25 cellular contexts compared by ENCODE assay signal in genomic region chr9:121825481-121825830, GRCh38.
A peak's percentile ranks its signal among the peaks of the same experiment; 100 is the strongest.
DNase-seq lines count a peak whose midpoint lies in the region; ATAC-seq and TF ChIP-seq lines count a peak whose summit lies in the region.
"Had no signal": no experiment of that assay in that cellular context is flagged by ENCODE, and none has a peak within 500 bp of the region (broad histone marks: within the 10 kb centered on the region; RNA-seq: fewer than 3 reads in every experiment).

No MANE protein-coding gene starts in this region.

- H3K27me3 ChIP-seq in NT2/D1 (ENCODE audit: insufficient read depth, insufficient read length), result no peaks in the 10 kb centered on the region
- H3K27me3 ChIP-seq: BLaER1 treated with 17β-estradiol and CSF1 and Interleukin-3, amounts not matched to agents 10 nM and 100 nM had no signal

- no peak overlapping the region for H2AFZ ChIP-seq in OCI-LY7 (ENCODE audit: low read length)

- H3K27ac ChIP-seq in OCI-LY7 (ENCODE audit: low read depth, low read length, poor library complexity, severe bottlenecking), result no peak overlapping the region
- H3K27ac ChIP-seq: BLaER1 treated with 17β-estradiol and CSF1 and Interleukin-3, amounts not matched to agents 10 nM and 100 nM; RWPE1 had no signal

- no peaks in the 10 kb centered on the region for H3K9me2 ChIP-seq in OCI-LY7 (ENCODE audit: insufficient read depth, low read length)

- CTCF ChIA-PET in OCI-LY7 (lab: Charles Lee; ENCODE audit: unreplicated experiment), result no interaction called here

- DNase-seq in activated effector memory CD4-positive, alpha-beta T cell treated with anti-CD3 and anti-CD28 coated beads, Interleukin-2, amount 50 U/mL, for 16 hours, result peak; percentile 33
- DNase-seq in activated effector memory CD4-positive, alpha-beta T cell treated with Interleukin-2 at 50 U/mL for 16 hours, result no peak
- DNase-seq in NT2/D1 (ENCODE audit: low read depth, low spot score), result no peak
- peak in 1 of 2 donors; percentile 12 for DNase-seq in left colon
- DNase-seq in ureter (ENCODE audit: low spot score), result peak; percentile 41
- DNase-seq in stimulated activated naive CD8-positive, alpha-beta T cell treated with anti-CD3 and anti-CD28 coated beads, Interleukin-15, amount 100 ng/mL, for 72 hours, result no peak
- no peak for DNase-seq in OCI-LY7 (ENCODE audit: low spot score)
- DNase-seq: CD4-positive, alpha-beta T cell; DMS79; EL; GDM1; Kasumi-1; NCI-H1092 treated with DMSO at 0.1 percent for 48 hours; NCI-H146; NCI-H1930; NCI-H2107; NCI-H524 treated with DMSO at 0.1 percent for 48 hours; NCI-H82; NK-92 treated with Interleukin-12 subunit alpha and Interleukin-12 subunit beta, amount 100 ng/mL, for 24 hours; SHP77 had no signal

- H3K79me2 ChIP-seq in OCI-LY7 (ENCODE audit: insufficient read depth, low read depth, low read length), result no peaks in the 10 kb centered on the region

- no peak overlapping the region for H3K27ac Mint-ChIP-seq in stimulated activated naive CD8-positive, alpha-beta T cell treated with anti-CD3 and anti-CD28 coated beads, Interleukin-15, amount 100 ng/mL, for 72 hours
- H3K27ac Mint-ChIP-seq: CD4-positive, alpha-beta T cell had no signal

- BruUV-seq in OCI-LY7 (replicated peaks; lab: Mats Ljungman, UMichigan), result no TSS peak

- H3K9me3 ChIP-seq in NT2/D1 (ENCODE audit: insufficient read depth, low read length), result no peaks in the 10 kb centered on the region
- H3K9me3 ChIP-seq in OCI-LY7 (ENCODE audit: low read length), result no peaks in the 10 kb centered on the region
- H3K9me3 ChIP-seq: BLaER1 treated with 17β-estradiol and CSF1 and Interleukin-3, amounts not matched to agents 10 nM and 100 nM had no signal

- no peaks in the 10 kb centered on the region for H4K20me1 ChIP-seq in OCI-LY7 (ENCODE audit: insufficient read depth, low read length)
- H4K20me1 ChIP-seq: BLaER1 treated with 17β-estradiol and CSF1 and Interleukin-3, amounts not matched to agents 10 nM and 100 nM had no signal

- TF ChIP-seq CTCF in OCI-LY7 (conservative IDR thresholded peaks at IDR 0.05; ENCODE audit: low read length), result no peak

- H3K9me3 Mint-ChIP-seq in stimulated activated naive CD8-positive, alpha-beta T cell treated with anti-CD3 and anti-CD28 coated beads, Interleukin-15, amount 100 ng/mL, for 72 hours, result no peaks in the 10 kb centered on the region
- H3K9me3 Mint-ChIP-seq: CD4-positive, alpha-beta T cell had no signal

- H3K4me1 Mint-ChIP-seq in stimulated activated naive CD8-positive, alpha-beta T cell treated with anti-CD3 and anti-CD28 coated beads, Interleukin-15, amount 100 ng/mL, for 72 hours, result no peaks in the 10 kb centered on the region

- peaks cover 9% of the 10 kb centered on the region for H3K4me1 ChIP-seq in NT2/D1 (ENCODE audit: insufficient read depth, insufficient read length)
- H3K4me1 ChIP-seq in OCI-LY7 (ENCODE audit: insufficient read depth, low read length, poor library complexity, severe bottlenecking), result peaks cover 20% of the 10 kb centered on the region

- H3K4me2 ChIP-seq in OCI-LY7 (ENCODE audit: low read length), result no peak overlapping the region

- H3K27me3 Mint-ChIP-seq in stimulated activated naive CD8-positive, alpha-beta T cell treated with anti-CD3 and anti-CD28 coated beads, Interleukin-15, amount 100 ng/mL, for 72 hours, result no peaks in the 10 kb centered on the region
- H3K27me3 Mint-ChIP-seq: CD4-positive, alpha-beta T cell had no signal

- peak overlapping the region; percentile 23 for H3K9ac ChIP-seq in NT2/D1 (ENCODE audit: insufficient read length, low read depth)
- H3K9ac ChIP-seq: BLaER1 treated with 17β-estradiol and CSF1 and Interleukin-3, amounts not matched to agents 10 nM and 100 nM had no signal

- H3K4me3 Mint-ChIP-seq in stimulated activated naive CD8-positive, alpha-beta T cell treated with anti-CD3 and anti-CD28 coated beads, Interleukin-15, amount 100 ng/mL, for 72 hours, result no peak overlapping the region
- H3K4me3 Mint-ChIP-seq: CD4-positive, alpha-beta T cell had no signal

- H3K36me3 ChIP-seq in NT2/D1 (ENCODE audit: insufficient read depth, insufficient read length, low read length) (no peaks in the 10 kb centered on the region), OCI-LY7 (ENCODE audit: insufficient read depth, low read length) (no peaks in the 10 kb centered on the region)
- H3K36me3 ChIP-seq: BLaER1 treated with 17β-estradiol and CSF1 and Interleukin-3, amounts not matched to agents 10 nM and 100 nM had no signal

- H3K4me3 ChIP-seq in NT2/D1 (ENCODE audit: insufficient read length, low read depth) (no peak overlapping the region), OCI-LY7 (ENCODE audit: low read depth, low read length, poor library complexity, severe bottlenecking) (no peak overlapping the region)
- H3K4me3 ChIP-seq: BLaER1 treated with 17β-estradiol and CSF1 and Interleukin-3, amounts not matched to agents 10 nM and 100 nM; K562 had no signal

- POLR2A ChIA-PET in OCI-LY7 (lab: Charles Lee), result interaction anchor here (0.6 to 0.7 kb wide), 2 partner anchors 17 to 170 kb away, joined by 3 read pairs; no protein-coding TSS in a partner anchor

- ATAC-seq in left colon, result peak; percentile 48
- ATAC-seq in stimulated activated naive CD8-positive, alpha-beta T cell treated with anti-CD3 and anti-CD28 coated beads, Interleukin-15, amount 100 ng/mL, for 72 hours, result no peak
- ATAC-seq: HepG2, Panc1 had no signal

- intact Hi-C loops in left colon (cut with DNase I, micrococcal nuclease) (no loop called here), OCI-LY7 (cut with micrococcal nuclease; ENCODE audit: unreplicated experiment) (no loop called here)

Comparison
In these comparisons a context has a peak if more than half of its experiments do, and no peak if none do; other contexts are left out.
1. DNase-seq: peak in activated effector memory CD4-positive, alpha-beta T cell treated with anti-CD3 and anti-CD28 coated beads, Interleukin-2, amount 50 U/mL, for 16 hours (single experiment) and ureter (single experiment); none in activated effector memory CD4-positive, alpha-beta T cell treated with Interleukin-2 at 50 U/mL for 16 hours (single experiment), NT2/D1 (single experiment), stimulated activated naive CD8-positive, alpha-beta T cell treated with anti-CD3 and anti-CD28 coated beads, Interleukin-15, amount 100 ng/mL, for 72 hours (0 of 2) and OCI-LY7 (single experiment).